Comparison of ENCODE assay signal across 19 cellular contexts in the genomic region with DNA sequence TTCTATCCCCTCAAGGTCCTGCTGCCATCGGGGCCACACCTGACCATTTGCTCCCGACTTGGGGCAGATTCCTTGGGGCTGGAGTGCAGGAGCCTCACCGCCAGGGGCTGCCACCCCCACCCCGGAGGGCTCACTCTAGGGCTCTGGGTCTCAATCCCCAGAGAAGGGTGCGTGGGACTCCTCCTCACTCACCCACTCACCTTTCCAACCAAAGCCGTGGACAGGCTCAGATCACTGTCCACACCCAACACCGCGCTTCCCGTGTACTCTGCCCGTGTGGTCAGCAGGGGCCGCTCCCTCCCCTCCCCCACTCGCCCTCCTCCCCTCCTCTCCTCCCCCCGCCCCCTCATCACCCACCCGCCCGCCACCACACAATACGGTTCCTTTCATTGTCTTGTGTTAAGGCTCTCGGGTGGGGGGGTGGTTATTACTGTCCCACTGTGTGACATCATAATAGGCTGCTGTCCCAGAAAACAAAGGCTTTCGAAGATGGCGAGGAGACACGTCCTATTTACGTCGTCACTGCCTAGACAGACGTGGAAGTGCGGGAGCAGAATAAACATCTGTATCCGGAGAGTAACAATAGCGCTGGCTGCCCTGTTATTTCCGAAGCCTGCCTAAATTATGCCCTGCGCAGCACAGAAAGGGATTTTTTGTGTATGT.
A peak's percentile ranks its signal among the peaks of the same experiment; 100 is the strongest.
DNase-seq lines count a peak whose midpoint lies in the region; ATAC-seq and TF ChIP-seq lines count a peak whose summit lies in the region.
"Had no signal": no experiment of that assay in that cellular context is flagged by ENCODE, and none has a peak within 500 bp of the region (broad histone marks: within the 10 kb centered on the region; RNA-seq: fewer than 3 reads in every experiment).

No MANE protein-coding gene starts in this region.

- H3K14ac ChIP-seq in neuronal stem cell (ENCODE audit: low read length): no peak overlapping the region

- no peak overlapping the region for H3K9ac ChIP-seq in HUES6 (ENCODE audit: low read length)
- H3K9ac ChIP-seq in iPS-15b (ENCODE audit: low read depth, low read length): no peak overlapping the region
- H3K9ac ChIP-seq in neuronal stem cell (ENCODE audit: low read depth, low read length, poor library complexity): no peak overlapping the region

- H3K27me3 ChIP-seq in GM23338 (ENCODE audit: insufficient read depth) (no peaks in the 10 kb centered on the region), HUES6 (ENCODE audit: control insufficient read depth, insufficient read depth, low read length) (peaks cover 23% of the 10 kb centered on the region; the same call in 1 of the 2 replicates), iPS-15b (ENCODE audit: control insufficient read depth, insufficient read depth, low read length) (peaks cover 3% of the 10 kb centered on the region), neuronal stem cell (ENCODE audit: control insufficient read depth in 3 of 3, insufficient read depth in 3 of 3, low read depth in 1 of 3, low read length in 3 of 3) (peaks cover 0 to 57% (median 0%) of the 10 kb centered on the region in 3 experiments), esophagus squamous epithelium (peaks cover 0 to 87% (median 0%) of the 10 kb centered on the region in 4 donors)

- no peaks in the 10 kb centered on the region for H3K9me2 ChIP-seq in GM23338 (ENCODE audit: insufficient read depth)

- peak overlapping the region; percentile 87 for H3K18ac ChIP-seq in neuronal stem cell (ENCODE audit: low read length)

- no peak overlapping the region for H4K91ac ChIP-seq in neuronal stem cell (ENCODE audit: low read depth, low read length, poor library complexity)

- H3K27ac ChIP-seq in GM23338 (ENCODE audit: low read depth): no peak overlapping the region
- no peak overlapping the region for H3K27ac ChIP-seq in HUES6 (ENCODE audit: low read depth, low read length)
- no peak overlapping the region for H3K27ac ChIP-seq in neuronal stem cell (replicated peaks; ENCODE audit: low read length)
- no peak overlapping the region for H3K27ac ChIP-seq in esophagus squamous epithelium
- H3K27ac ChIP-seq: upper lobe of left lung had no signal

- H3K4ac ChIP-seq in neuronal stem cell (ENCODE audit: low read length): no peak overlapping the region

- H2BK120ac ChIP-seq in neuronal stem cell (ENCODE audit: low read depth, low read length): no peak overlapping the region

- H4K8ac ChIP-seq in neuronal stem cell (ENCODE audit: low read depth, low read length): no peak overlapping the region

- no peaks in the 10 kb centered on the region for H4K20me1 ChIP-seq in GM23338 (replicated peaks; ENCODE audit: insufficient read depth)

- no peak for TF ChIP-seq POLR2A in esophagus squamous epithelium (IDR thresholded peaks at IDR 0.05)

- H3K4me1 ChIP-seq in GM23338 (ENCODE audit: insufficient read depth) (peaks cover 10% of the 10 kb centered on the region; the same call in 1 of the 2 replicates), HUES6 (ENCODE audit: control insufficient read depth, insufficient read depth, low read length) (peaks cover 8% of the 10 kb centered on the region), iPS-15b (ENCODE audit: control insufficient read depth, insufficient read depth, low read length) (no peaks in the 10 kb centered on the region), neuronal stem cell (ENCODE audit: control insufficient read depth in 2 of 2, insufficient read depth in 1 of 2, low read depth in 1 of 2, low read length in 2 of 2) (peaks cover 2 to 6% of the 10 kb centered on the region in 2 donors), esophagus squamous epithelium (no peaks in the 10 kb centered on the region)
- H3K4me1 ChIP-seq: upper lobe of left lung had no signal

- H3K79me1 ChIP-seq in neuronal stem cell (ENCODE audit: low read depth, low read length): no peaks in the 10 kb centered on the region

- H3K4me3 ChIP-seq in GM23338 (peak overlapping the region; percentile 42), HUES6 (ENCODE audit: low read depth, low read length) (peak overlapping the region; percentile 18; the same call in 1 of the 2 replicates), iPS-15b (ENCODE audit: low read depth, low read length) (peak overlapping the region; percentile 28), neuronal stem cell (ENCODE audit: low read length in 2 of 2) (no peak overlapping the region), esophagus squamous epithelium (no peak overlapping the region)
- H3K4me3 ChIP-seq: upper lobe of left lung had no signal

- H3K4me2 ChIP-seq in GM23338 (peak overlapping the region; percentile 73), neuronal stem cell (ENCODE audit: insufficient read depth, low read length, poor library complexity, severe bottlenecking) (no peak overlapping the region)

- peak; percentile 9 to 31; a peak in 2 of 4 replicates for TF ChIP-seq CTCF in GM23338 (conservative IDR thresholded peaks at IDR 0.05; ENCODE audit: low read depth in 2 of 2)
- TF ChIP-seq CTCF in esophagus squamous epithelium (IDR thresholded peaks at IDR 0.05): no peak

- peak overlapping the region; percentile 73 for H2BK15ac ChIP-seq in neuronal stem cell (ENCODE audit: low read length)

- H3K4me3 Mint-ChIP-seq in GM23338: peak overlapping the region; percentile 29; the same call in 1 of the 3 replicates
- H3K4me3 Mint-ChIP-seq in activated T-helper 2 cell treated with anti-CD3 and anti-CD28 coated beads, Interferon-gamma antibody, Interleukin-2, Interleukin-4, amounts not matched to agents 10 μg/mL and 5 μg/mL and 100 μg/mL, durations not matched to agents 14 hours and 24 hours and 36 hours (ENCODE audit: low read depth): no peak overlapping the region
- H3K4me3 Mint-ChIP-seq: CD4-positive, CD25-positive, alpha-beta regulatory T cell; T-helper 1 cell treated with Interleukin-12 subunit alpha and Interleukin-12 subunit beta and Interleukin-4 antibody, amounts not matched to agents 30 μg/mL and 1 μg/mL, for 36 hours had no signal

- no peak overlapping the region for H2BK5ac ChIP-seq in neuronal stem cell (ENCODE audit: low read length)

- 0 out of 2 replicates have a peak, but pooled peaks cover 5% of the 10 kb centered on the region for H3F3A ChIP-seq in GM23338 (replicated peaks; ENCODE audit: low read depth)

- no CpG with 5 or more reads among the region's 28 CpGs for WGBS in neuronal stem cell (ENCODE audit: extremely low coverage in 2 of 2, insufficient read length in 2 of 2, insufficient replicate concordance in 1 of 2), 2 donors
- 25 to 47% methylated on average over 10 to 22 of the region's 28 CpGs for WGBS in esophagus squamous epithelium, 2 donors

- no peak overlapping the region for H3K23ac ChIP-seq in neuronal stem cell (ENCODE audit: low read depth, low read length, poor library complexity)

- H3K4me1 Mint-ChIP-seq in GM23338: peaks cover 17% of the 10 kb centered on the region
- no peaks in the 10 kb centered on the region for H3K4me1 Mint-ChIP-seq in activated T-helper 2 cell treated with anti-CD3 and anti-CD28 coated beads, Interferon-gamma antibody, Interleukin-2, Interleukin-4, amounts not matched to agents 10 μg/mL and 5 μg/mL and 100 μg/mL, durations not matched to agents 14 hours and 24 hours and 36 hours (ENCODE audit: low read depth)
- H3K4me1 Mint-ChIP-seq: CD4-positive, CD25-positive, alpha-beta regulatory T cell had no signal

- intact Hi-C loops in esophagus squamous epithelium (cut with DNase I): no loop called here
- intact Hi-C loops in activated T-helper 2 cell treated with anti-CD3 and anti-CD28 coated beads, Interferon-gamma antibody, Interleukin-2, Interleukin-4, amounts not matched to agents 10 μg/mL and 5 μg/mL and 100 μg/mL, durations not matched to agents 14 hours and 24 hours and 36 hours (cut with micrococcal nuclease): loop anchor here (1.0 kb wide), 1 partner anchor 24 kb away; no protein-coding TSS in a partner anchor

- H2BK12ac ChIP-seq in neuronal stem cell (ENCODE audit: low read length): no peak overlapping the region

- H3K79me2 ChIP-seq in GM23338 (replicated peaks; ENCODE audit: insufficient read depth): no peaks in the 10 kb centered on the region

- ATAC-seq in GM23338: peak; percentile 56

- no peaks in the 10 kb centered on the region for H3K9me3 Mint-ChIP-seq in GM23338
- no peaks in the 10 kb centered on the region for H3K9me3 Mint-ChIP-seq in activated T-helper 2 cell treated with anti-CD3 and anti-CD28 coated beads, Interferon-gamma antibody, Interleukin-2, Interleukin-4, amounts not matched to agents 10 μg/mL and 5 μg/mL and 100 μg/mL, durations not matched to agents 14 hours and 24 hours and 36 hours
- H3K9me3 Mint-ChIP-seq: CD4-positive, CD25-positive, alpha-beta regulatory T cell; T-helper 1 cell treated with Interleukin-12 subunit alpha and Interleukin-12 subunit beta and Interleukin-4 antibody, amounts not matched to agents 30 μg/mL and 1 μg/mL, for 36 hours had no signal

- no peaks in the 10 kb centered on the region; the same call in 2 of the 3 replicates for H3K36me3 Mint-ChIP-seq in GM23338 (ENCODE audit: low read depth)
- no peaks in the 10 kb centered on the region for H3K36me3 Mint-ChIP-seq in activated T-helper 2 cell treated with anti-CD3 and anti-CD28 coated beads, Interferon-gamma antibody, Interleukin-2, Interleukin-4, amounts not matched to agents 10 μg/mL and 5 μg/mL and 100 μg/mL, durations not matched to agents 14 hours and 24 hours and 36 hours (ENCODE audit: low read depth)
- H3K36me3 Mint-ChIP-seq: CD4-positive, CD25-positive, alpha-beta regulatory T cell had no signal

- H3K27ac Mint-ChIP-seq in GM23338: no peak overlapping the region
- H3K27ac Mint-ChIP-seq in activated T-helper 2 cell treated with anti-CD3 and anti-CD28 coated beads, Interferon-gamma antibody, Interleukin-2, Interleukin-4, amounts not matched to agents 10 μg/mL and 5 μg/mL and 100 μg/mL, durations not matched to agents 14 hours and 24 hours and 36 hours: no peak overlapping the region
- H3K27ac Mint-ChIP-seq: CD4-positive, CD25-positive, alpha-beta regulatory T cell; T-helper 1 cell treated with Interleukin-12 subunit alpha and Interleukin-12 subunit beta and Interleukin-4 antibody, amounts not matched to agents 30 μg/mL and 1 μg/mL, for 36 hours had no signal

- DNase-seq in GM23338 (ENCODE audit: low spot score) (peak; percentile 40), neuronal stem cell (ENCODE audit: low spot score) (no peak), esophagus squamous epithelium (lab: John Stamatoyannopoulos, UW) (no peak), GM03348 (ENCODE audit: low spot score) (no peak), SW 1271 (lab: John Stamatoyannopoulos, UW) (no peak)
- DNase-seq in activated T-helper 2 cell treated with anti-CD3 and anti-CD28 coated beads, Interferon-gamma antibody, Interleukin-2, Interleukin-4, amounts not matched to agents 10 μg/mL and 5 μg/mL and 100 μg/mL, durations not matched to agents 14 hours and 24 hours and 36 hours (ENCODE audit: low spot score): no peak
- DNase-seq: activated CD8-positive, alpha-beta memory T cell treated with anti-CD3 and anti-CD28 coated beads for 24 hours; activated gamma-delta T cell; CD4-positive, CD25-positive, alpha-beta regulatory T cell; DMS79; erythroblast; Karpas-422; kidney glomerular epithelial cell; NK-92 treated with Interleukin-12 subunit alpha and Interleukin-12 subunit beta, amount 100 ng/mL, for 24 hours; stimulated activated naive CD4-positive, alpha-beta T cell treated with Interleukin-2 at 50 U/mL for 16 hours had no signal

- H2AFZ ChIP-seq in GM23338: peak overlapping the region; percentile 96
- peak overlapping the region; percentile 38 for H2AFZ ChIP-seq in neuronal stem cell (ENCODE audit: low read length)

- H2AK5ac ChIP-seq in neuronal stem cell (ENCODE audit: low read depth, low read length): peak overlapping the region; percentile 41

- peaks cover 5% of the 10 kb centered on the region for H3K27me3 Mint-ChIP-seq in GM23338 (ENCODE audit: insufficient read depth, low read depth, poor library complexity)
- no peaks in the 10 kb centered on the region for H3K27me3 Mint-ChIP-seq in activated T-helper 2 cell treated with anti-CD3 and anti-CD28 coated beads, Interferon-gamma antibody, Interleukin-2, Interleukin-4, amounts not matched to agents 10 μg/mL and 5 μg/mL and 100 μg/mL, durations not matched to agents 14 hours and 24 hours and 36 hours (ENCODE audit: low read depth)

- no peaks in the 10 kb centered on the region for H3K36me3 ChIP-seq in GM23338 (ENCODE audit: insufficient read depth)
- no peaks in the 10 kb centered on the region for H3K36me3 ChIP-seq in HUES6 (ENCODE audit: control insufficient read depth, insufficient read depth, low read length)
- no peaks in the 10 kb centered on the region for H3K36me3 ChIP-seq in iPS-15b (ENCODE audit: control insufficient read depth, insufficient read depth, low read length)
- no peaks in the 10 kb centered on the region for H3K36me3 ChIP-seq in neuronal stem cell (replicated peaks in 1 of 2; ENCODE audit: control insufficient read depth in 2 of 2, insufficient read depth in 2 of 2, low read length in 2 of 2)
- H3K36me3 ChIP-seq in esophagus squamous epithelium: no peaks in the 10 kb centered on the region
- H3K36me3 ChIP-seq: upper lobe of left lung had no signal

- H3K9me3 ChIP-seq in HUES6 (ENCODE audit: control insufficient read depth, insufficient read depth, low read depth, low read length) (no peaks in the 10 kb centered on the region), iPS-15b (ENCODE audit: control insufficient read depth, insufficient read depth, low read length) (no peaks in the 10 kb centered on the region), neuronal stem cell (replicated peaks in 1 of 2; ENCODE audit: control insufficient read depth in 2 of 2, insufficient read depth in 1 of 2, low read depth in 1 of 2, low read length in 2 of 2) (no peaks in the 10 kb centered on the region), esophagus squamous epithelium (no peaks in the 10 kb centered on the region)
- H3K9me3 ChIP-seq: upper lobe of left lung had no signal

Comparison
In these comparisons a context has a peak if more than half of its experiments do, and no peak if none do; other contexts are left out.
1. H3K4me3 ChIP-seq: peak in GM23338 (single experiment), HUES6 (single experiment) and iPS-15b (single experiment); none in neuronal stem cell (0 of 2) and esophagus squamous epithelium (0 of 4).
2. CTCF ChIP-seq: peak in GM23338 (2 of 2); none in esophagus squamous epithelium (0 of 6).